Comparison of ENCODE assay signal across 8 cellular contexts in genomic region chr9:37485389-37486255, GRCh38. TPM values are rescaled to one million over a fixed set of nuclear protein-coding genes. Genes with fewer than 3 reads are reported as not detected.
DNase-seq lines count a peak whose midpoint lies in the region; ATAC-seq and TF ChIP-seq lines count a peak whose summit lies in the region.

Gene POLR1E (plus strand): TSS chr9:37485948. CDS start chr9:37486048, 100 bp downstream.

- no peak for TF ChIP-seq POLR2A in lower leg skin (IDR thresholded peaks at IDR 0.05)

- CTCF ChIA-PET in CD4-positive, alpha-beta T cell (lab: Charles Lee) = interaction anchor here (0.6 to 1.1 kb wide), 2 partner anchors 18 to 22 kb away, joined by 3 read pairs; no protein-coding TSS in a partner anchor
- CTCF ChIA-PET in activated CD4-positive, alpha-beta memory T cell treated with anti-CD3 and anti-CD28 coated beads for 36 hours (lab: Charles Lee) = interaction anchor here (1.0 to 2.9 kb wide), 3 partner anchors 74 to 109 kb away, joined by 4 to 12 read pairs (median 5); partner anchors contain the start of gene TOMM5

- H3K27ac ChIP-seq in CD4-positive, alpha-beta T cell (ENCODE audit: low read depth, low read length) = peak within 1 kb of the TSS; percentile 67
- H3K27ac ChIP-seq in dorsolateral prefrontal cortex = peak within 1 kb of the TSS in 37 of 59 donors; percentile 1 to 80 (median 46)

- peaks cover 47% of the 10 kb centered on the region for H3K4me1 Mint-ChIP-seq in CD4-positive, alpha-beta T cell (ENCODE audit: low read depth)
- H3K4me1 Mint-ChIP-seq in activated CD4-positive, alpha-beta memory T cell treated with anti-CD3 and anti-CD28 coated beads for 36 hours (ENCODE audit: low read depth) = peaks cover 35% of the 10 kb centered on the region

- peaks cover 44% of the 10 kb centered on the region for H3K36me3 Mint-ChIP-seq in CD4-positive, alpha-beta T cell (ENCODE audit: low read depth)
- peaks cover 34% of the 10 kb centered on the region for H3K36me3 Mint-ChIP-seq in activated CD4-positive, alpha-beta memory T cell treated with anti-CD3 and anti-CD28 coated beads for 36 hours

- ATAC-seq in CD4-positive, alpha-beta T cell (ENCODE audit: poor library complexity) = peak; percentile 97
- ATAC-seq in GM19452 (IDR thresholded peaks at IDR 0.05; ENCODE audit: unreplicated experiment) (peak; percentile 94), HG03575 (IDR thresholded peaks at IDR 0.05; ENCODE audit: extremely low read depth, insufficient number of reproducible peaks, low FRiP score, unreplicated experiment) (peak; percentile 65)

- peak within 1 kb of the TSS; percentile 57 to 97 (median 83) for H3K4me3 ChIP-seq in dorsolateral prefrontal cortex
- peak within 1 kb of the TSS; percentile 71 for H3K4me3 ChIP-seq in lower leg skin (ENCODE audit: low read depth, poor library complexity, severe bottlenecking)

- H3K27me3 Mint-ChIP-seq in CD4-positive, alpha-beta T cell = peaks cover 8% of the 10 kb centered on the region
- peaks cover 6% of the 10 kb centered on the region for H3K27me3 Mint-ChIP-seq in activated CD4-positive, alpha-beta memory T cell treated with anti-CD3 and anti-CD28 coated beads for 36 hours

- DNase-seq in CD4-positive, alpha-beta T cell = peak; percentile 91 to 97 (median 96)
- DNase-seq in NCI-H82 treated with DMSO at 0.1 percent for 48 hours (lab: John Stamatoyannopoulos, UW; ENCODE audit: unreplicated experiment) = peak; percentile 80
- DNase-seq in activated CD4-positive, alpha-beta memory T cell treated with anti-CD3 and anti-CD28 coated beads for 36 hours = peak; percentile 97
- peak; percentile 82 to 97 (median 95) for DNase-seq in dorsolateral prefrontal cortex
- peak; percentile 93 to 99 for DNase-seq in lower leg skin (ENCODE audit: low spot score in 2 of 2)
- peak; percentile 95 to 97 for DNase-seq in stimulated activated CD4-positive, alpha-beta T cell treated with anti-CD3 and anti-CD28 coated beads, Interleukin-4, amount 100 ng/mL, for 4 hours

- H3K27me3 ChIP-seq in CD4-positive, alpha-beta T cell (ENCODE audit: control insufficient read depth, insufficient read depth, low read length) = no peaks in the 10 kb centered on the region
- H3K27me3 ChIP-seq in dorsolateral prefrontal cortex = no peaks in the 10 kb centered on the region

- POLR2A ChIA-PET in CD4-positive, alpha-beta T cell (lab: Charles Lee) = interaction anchor here (0.9 to 4.5 kb wide), 12 partner anchors 10 to 365 kb away, joined by 3 to 52 read pairs (median 4); partner anchors contain the start of genes FBXO10, GRHPR, TOMM5 and ZBTB5
- POLR2A ChIA-PET in activated CD4-positive, alpha-beta memory T cell treated with anti-CD3 and anti-CD28 coated beads for 36 hours (lab: Charles Lee) = interaction anchor here (0.7 to 3.5 kb wide), 7 partner anchors 9 to 417 kb away, joined by 3 to 24 read pairs (median 3); partner anchors contain the start of genes TOMM5 and ZBTB5

- 9 to 10% methylated on average over 35 to 37 of the region's 56 CpGs for WGBS in lower leg skin, 2 donors

- H3K4me3 Mint-ChIP-seq in CD4-positive, alpha-beta T cell = peak within 1 kb of the TSS; percentile 94
- H3K4me3 Mint-ChIP-seq in activated CD4-positive, alpha-beta memory T cell treated with anti-CD3 and anti-CD28 coated beads for 36 hours = peak within 1 kb of the TSS; percentile 88

- no peaks in the 10 kb centered on the region for H3K9me3 Mint-ChIP-seq in CD4-positive, alpha-beta T cell
- H3K9me3 Mint-ChIP-seq in activated CD4-positive, alpha-beta memory T cell treated with anti-CD3 and anti-CD28 coated beads for 36 hours = no peaks in the 10 kb centered on the region

- H3K9me3 ChIP-seq in CD4-positive, alpha-beta T cell (ENCODE audit: control insufficient read depth, low read length) = no peaks in the 10 kb centered on the region

- peak within 1 kb of the TSS; percentile 92 for H3K27ac Mint-ChIP-seq in CD4-positive, alpha-beta T cell
- H3K27ac Mint-ChIP-seq in activated CD4-positive, alpha-beta memory T cell treated with anti-CD3 and anti-CD28 coated beads for 36 hours = peak within 1 kb of the TSS; percentile 91

- no peak for TF ChIP-seq CTCF in CD4-positive, alpha-beta T cell (IDR thresholded peaks at IDR 0.05)
- TF ChIP-seq CTCF in dorsolateral prefrontal cortex (IDR thresholded peaks at IDR 0.05 in 54 of 56, conservative IDR thresholded peaks at IDR 0.05 in 2 of 56; ENCODE audit: low read depth in 1 of 56, partially characterized antibody in 56 of 56) (peak in 16 of 56 donors; percentile 7 to 46 (median 22)), lower leg skin (IDR thresholded peaks at IDR 0.05) (no peak)

- intact Hi-C loops in CD4-positive, alpha-beta T cell (cut with DNase I, micrococcal nuclease) = loop anchor here (1.0 to 10.0 kb wide), 10 partner anchors 20 to 1001 kb away; partner anchors contain the start of genes GRHPR (in 2 of the 2), DCAF10 (in 1 of the 2), SLC25A51 (in 1 of the 2) and ZBTB5 (in 1 of the 2)
- intact Hi-C loops in activated CD4-positive, alpha-beta memory T cell treated with anti-CD3 and anti-CD28 coated beads for 36 hours (cut with micrococcal nuclease) = loop anchor here (1.0 to 10.0 kb wide), 8 partner anchors 20 to 582 kb away; partner anchors contain the start of genes EXOSC3, SHB, SLC25A51 and TOMM5
- intact Hi-C loops in dorsolateral prefrontal cortex (cut with DNase I) = loop anchor here in 1 of 2 donors (5.0 kb wide), 2 partner anchors 92 to 417 kb away; partner anchors contain the start of genes FBXO10 and SLC25A51
- intact Hi-C loops in lower leg skin (cut with DNase I; ENCODE audit: low total_unique reads) = loop anchor here (10.0 kb wide), 1 partner anchor 109 kb away; the partner anchor contains the start of gene TOMM5

RNA-seq across cellular contexts. Expression of gene POLR1E, which starts in this region (rescaled TPM):
- 10 to 100 TPM; 28.9 to 29.7 TPM for total RNA-seq in CD4-positive, alpha-beta T cell
- total RNA-seq in activated CD4-positive, alpha-beta memory T cell treated with anti-CD3 and anti-CD28 coated beads for 36 hours = 10 to 100 TPM; 56.7 to 58.0 TPM
- total RNA-seq in dorsolateral prefrontal cortex (10 to 100 TPM; 10.9 to 24.1 (median 16.7) TPM), lower leg skin (10 to 100 TPM; 22.5 to 26.4 (median 25.3) TPM)

Comparison
In these comparisons a context has a peak if more than half of its experiments do, and no peak if none do; other contexts are left out.
1. Peak in every context shown above with its lines: DNase-seq, ATAC-seq, H3K4me3 ChIP-seq and H3K27ac ChIP-seq.